In the genomic region with DNA sequence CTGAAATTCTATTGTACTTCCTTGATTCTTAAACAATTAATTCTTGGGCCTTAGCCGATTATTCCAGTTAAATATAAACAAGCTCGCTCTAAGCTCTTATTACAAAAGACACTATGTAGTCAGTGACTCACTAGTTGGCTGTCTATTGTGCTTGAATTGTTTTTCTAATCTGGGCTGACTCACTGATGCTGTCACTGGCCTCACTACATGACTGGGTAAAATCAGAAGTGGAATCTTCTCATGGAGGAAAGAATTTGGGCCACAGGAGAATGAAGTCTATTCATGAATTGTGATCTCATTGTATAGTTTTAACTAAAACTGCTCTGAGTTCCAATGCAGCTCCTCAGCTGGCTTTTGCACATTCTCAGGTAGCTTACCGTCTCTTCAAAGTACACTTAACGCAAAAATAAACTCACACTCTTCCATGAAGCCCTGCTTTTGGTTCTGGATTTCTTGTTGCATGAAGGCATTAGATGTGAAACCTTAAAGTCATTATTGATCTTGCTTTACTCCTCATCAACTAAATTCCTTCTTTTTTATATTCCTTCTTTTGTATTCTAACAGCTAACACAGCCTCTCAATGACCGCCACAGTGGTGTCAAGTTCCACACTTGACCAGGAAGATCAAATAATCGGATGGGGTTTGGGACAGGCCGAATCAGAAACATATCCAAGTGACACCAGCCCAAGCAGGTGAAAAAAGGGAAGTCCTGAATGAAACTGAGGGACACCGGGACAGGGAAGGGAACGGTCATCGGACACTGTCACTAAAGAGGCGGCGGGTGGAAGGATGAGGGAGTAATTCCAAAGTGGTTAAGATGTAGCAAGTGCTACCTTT, we compare ENCODE assay signal across 9 cellular contexts.
A peak's percentile ranks its signal among the peaks of the same experiment; 100 is the strongest.
DNase-seq lines count a peak whose midpoint lies in the region; FAIRE-seq and TF ChIP-seq lines count a peak whose summit lies in the region.
"Had no signal": no experiment of that assay in that cellular context is flagged by ENCODE, and none has a peak within 500 bp of the region (broad histone marks: within the 10 kb centered on the region; RNA-seq: fewer than 3 reads in every experiment).

No MANE protein-coding gene starts in this region.

- H3K27me3 ChIP-seq in bronchial epithelial cell (ENCODE audit: control insufficient read depth, insufficient read depth, low read length) (no peaks in the 10 kb centered on the region), layer of hippocampus (ENCODE audit: control insufficient read depth, insufficient read depth, low read length) (no peaks in the 10 kb centered on the region), thyroid gland (no peaks in the 10 kb centered on the region), BE2C (no peaks in the 10 kb centered on the region)

- TF ChIP-seq CTCF in bronchial epithelial cell (IDR thresholded peaks at IDR 0.05; ENCODE audit: insufficient read depth, low read length, severe bottlenecking) (no peak), thyroid gland (IDR thresholded peaks at IDR 0.05) (no peak), BE2C (IDR thresholded peaks at IDR 0.05; ENCODE audit: low read depth, low read length) (no peak)

- peaks cover 7 to 9% of the 10 kb centered on the region in 2 donors for H3K4me1 ChIP-seq in thyroid gland
- H3K4me1 ChIP-seq in BE2C = peaks cover 3% of the 10 kb centered on the region; the same call in 1 of the 2 replicates

- no peak for TF ChIP-seq POLR2A in thyroid gland (IDR thresholded peaks at IDR 0.05)

- peak; percentile 98 for DNase-seq in DMS53 (lab: John Stamatoyannopoulos, UW)
- DNase-seq in NCI-H2029 (lab: John Stamatoyannopoulos, UW) = peak; percentile 88
- DNase-seq in bronchial epithelial cell (ENCODE audit: low read depth) = peak; percentile 99
- peak; percentile 14 to 48 for DNase-seq in thyroid gland
- no peak for DNase-seq in activated CD8-positive, alpha-beta memory T cell treated with anti-CD3 and anti-CD28 coated beads for 24 hours
- DNase-seq in BE2C = no peak
- no peak for DNase-seq in effector CD8-positive, alpha-beta T cell (lab: John Stamatoyannopoulos, UW)

- FAIRE-seq in bronchial epithelial cell (lab: Jason Lieb, UNC) = peak; percentile 43

- H3K9me3 ChIP-seq in thyroid gland (no peaks in the 10 kb centered on the region), BE2C (no peaks in the 10 kb centered on the region; the same call in 1 of the 2 replicates)

- WGBS in thyroid gland, 2 donors = 75 to 78% methylated on average over 11 of the region's 12 CpGs

- H3K4me3 ChIP-seq in bronchial epithelial cell (ENCODE audit: low read depth, low read length) (no peak overlapping the region), thyroid gland (replicated peaks in 1 of 3) (no peak overlapping the region), BE2C (ENCODE audit: low read depth, low read length) (no peak overlapping the region)

- H3K27ac ChIP-seq in layer of hippocampus (ENCODE audit: low read depth, low read length) (peak overlapping the region; percentile 91), thyroid gland (peak overlapping the region; percentile 6 to 68 (median 59))
- H3K27ac ChIP-seq: HL-60 had no signal

- intact Hi-C loops in thyroid gland (cut with DNase I) = no loop called here

- H3K36me3 ChIP-seq in bronchial epithelial cell (ENCODE audit: control insufficient read depth, insufficient read depth, low read length) = peaks cover 4% of the 10 kb centered on the region
- no peaks in the 10 kb centered on the region for H3K36me3 ChIP-seq in thyroid gland
- peaks cover 44% of the 10 kb centered on the region for H3K36me3 ChIP-seq in BE2C

Comparison
In these comparisons a context has a peak if more than half of its experiments do, and no peak if none do; other contexts are left out.
1. DNase-seq: peak in DMS53 (single experiment), NCI-H2029 (single experiment), bronchial epithelial cell (single experiment) and thyroid gland (2 of 2); none in activated CD8-positive, alpha-beta memory T cell treated with anti-CD3 and anti-CD28 coated beads for 24 hours (single experiment), BE2C (single experiment) and effector CD8-positive, alpha-beta T cell (single experiment).